Comparison of ENCODE assay signal across 10 cellular contexts in the genomic region with DNA sequence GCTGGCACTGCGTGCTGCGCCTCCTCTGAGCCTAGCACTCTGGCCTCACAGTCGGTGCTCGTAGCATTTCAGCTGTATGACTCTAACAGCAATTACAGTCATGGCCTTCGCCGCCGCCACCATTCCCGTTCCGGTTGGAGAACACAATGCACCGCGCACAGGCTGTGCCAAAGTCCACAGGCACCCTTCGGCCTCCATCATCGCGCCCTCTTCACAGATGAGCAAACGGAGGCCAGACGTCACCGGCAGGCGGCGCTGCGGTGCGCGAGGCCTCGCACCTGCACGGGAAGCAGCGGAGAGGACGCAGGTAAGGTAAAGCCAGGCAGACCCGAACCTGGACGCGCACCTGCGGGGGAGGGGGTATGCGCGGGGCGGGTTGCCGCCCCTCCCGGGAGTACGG.
DNase-seq lines count a peak whose midpoint lies in the region; ATAC-seq and TF ChIP-seq lines count a peak whose summit lies in the region.
"Had no signal": no experiment of that assay in that cellular context is flagged by ENCODE, and none has a peak within 500 bp of the region (broad histone marks: within the 10 kb centered on the region; RNA-seq: fewer than 3 reads in every experiment).

No MANE protein-coding gene starts in this region.

- H2AFZ ChIP-seq in GM23248: no peak overlapping the region

- DNase-seq in HEK293T (ENCODE audit: extremely low spot score) (peak; percentile 1), iPS-NIHi7 (ENCODE audit: extremely low spot score) (peak; percentile 63), SW 1271 (lab: John Stamatoyannopoulos, UW) (no peak), GM23248 (no peak), BE2C (no peak)
- DNase-seq in activated T-cell treated with anti-CD3 and anti-CD28 coated beads, Interleukin-2, amount 50 U/mL, for 24 hours: peak; percentile 69
- peak; percentile 10 to 25 for DNase-seq in stimulated activated CD8-positive, alpha-beta memory T cell treated with anti-CD3 and anti-CD28 coated beads, Interleukin-15, amount 100 ng/mL, for 48 hours (ENCODE audit: low read depth in 2 of 2)
- DNase-seq: cerebellar nuclear complex, NCI-H1436 had no signal

- H3K4me3 ChIP-seq in GM23248: no peak overlapping the region
- no peak overlapping the region for H3K4me3 ChIP-seq in BE2C (ENCODE audit: low read depth, low read length)

- no peaks in the 10 kb centered on the region for H3K36me3 Mint-ChIP-seq in activated T-cell treated with anti-CD3 and anti-CD28 coated beads, Interleukin-2, amount 50 U/mL, for 24 hours (ENCODE audit: low read depth)

- no peak overlapping the region for H3K9ac ChIP-seq in GM23248

- 15 to 17% methylated on average over 31 to 36 of the region's 36 CpGs for WGBS in GM23248 (ENCODE audit: low coverage in 1 of 2, low lambda C conversion rate in 2 of 2, missing lambda C conversion rate in 2 of 2), 2 experiments

- peaks cover 8% of the 10 kb centered on the region for H3K4me1 Mint-ChIP-seq in activated T-cell treated with anti-CD3 and anti-CD28 coated beads, Interleukin-2, amount 50 U/mL, for 24 hours (ENCODE audit: low read depth)

- CTCF ChIA-PET in HEK293T (lab: Yijun Ruan, JAX): no interaction called here

- H3K36me3 ChIP-seq in GM23248 (ENCODE audit: low read depth) (no peaks in the 10 kb centered on the region), BE2C (no peaks in the 10 kb centered on the region)

- no peaks in the 10 kb centered on the region for H3K79me2 ChIP-seq in GM23248 (ENCODE audit: insufficient read depth)

- H4K20me1 ChIP-seq in GM23248 (ENCODE audit: insufficient read depth): no peaks in the 10 kb centered on the region

- no peak overlapping the region for H3K4me3 Mint-ChIP-seq in activated T-cell treated with anti-CD3 and anti-CD28 coated beads, Interleukin-2, amount 50 U/mL, for 24 hours

- H3K27ac ChIP-seq in GM23248: no peak overlapping the region

- no peak overlapping the region for H3K4me2 ChIP-seq in GM23248 (ENCODE audit: unreplicated experiment)

- H3K27me3 ChIP-seq in GM23248 (replicated peaks; ENCODE audit: insufficient read depth) (no peaks in the 10 kb centered on the region), BE2C (no peaks in the 10 kb centered on the region)

- ATAC-seq in GM19351 (IDR thresholded peaks at IDR 0.05; ENCODE audit: unreplicated experiment): no peak

- H3K9me3 ChIP-seq in GM23248 (ENCODE audit: low read depth) (no peaks in the 10 kb centered on the region), BE2C (no peaks in the 10 kb centered on the region)

- in situ Hi-C loops in GM23248 (cut with MboI): loop anchor here (25.0 kb wide), 1 partner anchor 386 kb away; no protein-coding TSS in a partner anchor

- no peaks in the 10 kb centered on the region for H3K9me3 Mint-ChIP-seq in activated T-cell treated with anti-CD3 and anti-CD28 coated beads, Interleukin-2, amount 50 U/mL, for 24 hours

- POLR2A ChIA-PET in HEK293T (lab: Yijun Ruan, JAX): no interaction called here

- no peaks in the 10 kb centered on the region for H3K9me2 ChIP-seq in GM23248 (ENCODE audit: insufficient read depth)

- TF ChIP-seq CTCF in BE2C (IDR thresholded peaks at IDR 0.05; ENCODE audit: low read depth, low read length): no peak

- peaks cover 77% of the 10 kb centered on the region for H3K27me3 Mint-ChIP-seq in activated T-cell treated with anti-CD3 and anti-CD28 coated beads, Interleukin-2, amount 50 U/mL, for 24 hours

- no peaks in the 10 kb centered on the region for H3F3A ChIP-seq in GM23248 (ENCODE audit: insufficient read depth)

- H3K27ac Mint-ChIP-seq in activated T-cell treated with anti-CD3 and anti-CD28 coated beads, Interleukin-2, amount 50 U/mL, for 24 hours: no peak overlapping the region

- H3K4me1 ChIP-seq in GM23248 (ENCODE audit: insufficient read depth): no peaks in the 10 kb centered on the region
- H3K4me1 ChIP-seq in BE2C: no peaks in the 10 kb centered on the region

TF ChIP-seq in HEK293T, 16 proteins besides CTCF, POLR2A, EP300 and RAD21:
- no peak for TF ChIP-seq FOXK2 (IDR thresholded peaks at IDR 0.05)
- TF ChIP-seq HDGF (IDR thresholded peaks at IDR 0.05; ENCODE audit: borderline replicate concordance): no peak
- TF ChIP-seq, protein P1, sequence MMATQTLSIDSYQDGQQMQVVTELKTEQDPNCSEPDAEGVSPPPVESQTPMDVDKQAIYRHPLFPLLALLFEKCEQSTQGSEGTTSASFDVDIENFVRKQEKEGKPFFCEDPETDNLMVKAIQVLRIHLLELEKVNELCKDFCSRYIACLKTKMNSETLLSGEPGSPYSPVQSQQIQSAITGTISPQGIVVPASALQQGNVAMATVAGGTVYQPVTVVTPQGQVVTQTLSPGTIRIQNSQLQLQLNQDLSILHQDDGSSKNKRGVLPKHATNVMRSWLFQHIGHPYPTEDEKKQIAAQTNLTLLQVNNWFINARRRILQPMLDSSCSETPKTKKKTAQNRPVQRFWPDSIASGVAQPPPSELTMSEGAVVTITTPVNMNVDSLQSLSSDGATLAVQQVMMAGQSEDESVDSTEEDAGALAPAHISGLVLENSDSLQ (IDR thresholded peaks at IDR 0.05): no peak

Comparison
In these comparisons a context has a peak if more than half of its experiments do, and no peak if none do; other contexts are left out.
1. DNase-seq: peak in HEK293T (single experiment), activated T-cell treated with anti-CD3 and anti-CD28 coated beads, Interleukin-2, amount 50 U/mL, for 24 hours (single experiment), iPS-NIHi7 (single experiment) and stimulated activated CD8-positive, alpha-beta memory T cell treated with anti-CD3 and anti-CD28 coated beads, Interleukin-15, amount 100 ng/mL, for 48 hours (2 of 2); none in SW 1271 (0 of 2), GM23248 (single experiment) and BE2C (single experiment).